27 cellular contexts compared by ENCODE assay signal in the genomic region with DNA sequence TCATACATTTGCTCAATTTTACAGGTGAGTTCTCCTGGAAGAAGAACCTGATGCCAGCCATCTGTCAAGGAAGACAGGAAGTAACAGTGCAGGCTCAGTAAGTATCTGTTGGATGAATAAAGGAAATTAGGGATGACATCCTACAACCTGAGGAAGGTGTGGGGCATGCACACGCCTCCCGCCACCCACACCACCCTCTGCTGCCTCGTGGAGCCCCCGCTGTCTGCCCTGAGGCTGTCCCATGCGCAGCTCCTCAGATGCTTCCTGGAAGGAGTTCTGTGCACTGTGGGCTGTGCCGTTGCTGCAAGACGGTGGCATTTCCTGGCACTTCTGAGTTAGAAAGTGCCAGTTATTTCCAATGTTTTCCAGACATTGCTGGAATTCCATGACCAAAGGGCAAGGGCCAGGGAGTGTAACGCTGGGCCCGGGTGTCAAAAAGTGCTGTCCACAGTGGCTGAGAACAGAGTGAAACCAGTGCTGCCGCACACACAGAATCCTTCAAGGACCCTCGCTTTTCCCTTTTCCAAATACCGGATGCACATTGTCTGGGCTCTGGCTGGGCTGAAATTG. TPM values are rescaled to one million over a fixed set of nuclear protein-coding genes. Genes with fewer than 3 reads are reported as not detected.
"Had no signal": no experiment of that assay in that cellular context is flagged by ENCODE, and none has a peak within 500 bp of the region (broad histone marks: within the 10 kb centered on the region; RNA-seq: fewer than 3 reads in every experiment).

No MANE protein-coding gene starts in this region.

- DNase-seq: activated CD4-positive, alpha-beta T cell treated with anti-CD3 and anti-CD28 coated beads for 4 hours; activated CD4-positive, alpha-beta T cell treated with anti-CD3 and anti-CD28 coated beads, Interleukin-2, amount 50 U/mL, for 4 hours; activated CD8-positive, alpha-beta memory T cell treated with anti-CD3 and anti-CD28 coated beads for 24 hours; activated gamma-delta T cell; activated naive CD4-positive, alpha-beta T cell treated with anti-CD3 and anti-CD28 coated beads, Interleukin-2, amount 50 U/mL, for 16 hours; activated T-cell treated with anti-CD3 and anti-CD28 coated beads, Interleukin-2, amount 50 U/mL, for 1 hour; amniotic stem cell; brain microvascular endothelial cell; effector CD4-positive, alpha-beta T cell; esophagus squamous epithelium; glutamatergic neuron; left ventricle myocardium superior; stimulated activated CD4-positive, alpha-beta T cell treated with anti-CD3 and anti-CD28 coated beads, Interleukin-12 subunit alpha, Interleukin-12 subunit beta, amount 100 ng/mL, for 4 hours; stimulated activated CD4-positive, alpha-beta T cell treated with anti-CD3 and anti-CD28 coated beads, Interleukin-4, amount 100 ng/mL, for 1 hour; stimulated activated naive CD8-positive, alpha-beta T cell treated with anti-CD3 and anti-CD28 coated beads, Interleukin-15, Interleukin-2, amounts not matched to agents 100 U/mL and 50 U/mL, for 24 hours; trophoblast cell had no signal

- H3K79me2 ChIP-seq: parathyroid adenoma had no signal

- H3K27ac Mint-ChIP-seq: activated T-helper 1 cell treated with anti-CD3 and anti-CD28 coated beads, Interleukin-12 subunit alpha, Interleukin-12 subunit beta, Interleukin-2, Interleukin-4 antibody, amounts not matched to agents 30 ng/mL and 10 ng/mL and 1 ng/mL, durations not matched to agents 14 hours and 24 hours and 36 hours; dendritic cell treated with granulocyte-macrophage colony-stimulating factor and Interleukin-4, amounts not matched to agents 40 ng/mL and 50 ng/mL, for 4 days; nephron had no signal

- H3K36me3 ChIP-seq: thoracic aorta, vagina had no signal

- H3K4me3 ChIP-seq: esophagus squamous epithelium, thoracic aorta, vagina had no signal

- ATAC-seq: left ventricle myocardium superior; stimulated activated naive CD8-positive, alpha-beta T cell treated with anti-CD3 and anti-CD28 coated beads, Interleukin-15, Interleukin-2, amounts not matched to agents 100 U/mL and 50 U/mL, for 24 hours had no signal

- H3K4me1 Mint-ChIP-seq: nephron had no signal

- H3K4me3 Mint-ChIP-seq: activated T-helper 1 cell treated with anti-CD3 and anti-CD28 coated beads, Interleukin-12 subunit alpha, Interleukin-12 subunit beta, Interleukin-2, Interleukin-4 antibody, amounts not matched to agents 30 ng/mL and 10 ng/mL and 1 ng/mL, durations not matched to agents 14 hours and 24 hours and 36 hours; dendritic cell treated with granulocyte-macrophage colony-stimulating factor and Interleukin-4, amounts not matched to agents 40 ng/mL and 50 ng/mL, for 4 days; nephron had no signal

- H3K4me1 ChIP-seq: esophagus squamous epithelium, parathyroid adenoma, vagina had no signal

- H3K27ac ChIP-seq: brain microvascular endothelial cell, epithelial cell of prostate, esophagus squamous epithelium, parathyroid adenoma, thoracic aorta, vagina, VCaP had no signal

- H2AFZ ChIP-seq: parathyroid adenoma had no signal

- H3K27me3 ChIP-seq: brain microvascular endothelial cell, esophagus squamous epithelium, vagina had no signal

- H3K27me3 Mint-ChIP-seq: dendritic cell treated with granulocyte-macrophage colony-stimulating factor and Interleukin-4, amounts not matched to agents 40 ng/mL and 50 ng/mL, for 4 days had no signal

RNA-seq across cellular contexts. Expression of a gene that starts 4.2 kb away (rescaled TPM):
- total RNA-seq: esophagus squamous epithelium, frontal cortex, skeletal muscle tissue, subcutaneous adipose tissue, thoracic aorta had no signal
